In genomic region chr11:936199-936598, GRCh38 we compare ENCODE assay signal across 15 cellular contexts.
"Had no signal": no experiment of that assay in that cellular context is flagged by ENCODE, and none has a peak within 500 bp of the region (broad histone marks: within the 10 kb centered on the region; RNA-seq: fewer than 3 reads in every experiment).

No MANE protein-coding gene starts in this region.

- H3K27ac Mint-ChIP-seq: activated CD4-positive, alpha-beta T cell treated with anti-CD3 and anti-CD28 coated beads, Interleukin-2, amount 10 ng/mL, durations not matched to agents 24 days and 14 days; activated naive CD8-positive, alpha-beta T cell treated with anti-CD3 and anti-CD28 coated beads for 36 hours; stimulated activated naive B cell treated with anti-CD40 and anti-IgM and Interleukin-4, amounts not matched to agents 10 μg/mL and 1 μg/mL and 100 μg/mL, for 72 hours had no signal

- FAIRE-seq: TTC549 had no signal

- H3K9me3 ChIP-seq: gastroesophageal sphincter, heart right ventricle, tibial artery had no signal

- H3K27me3 ChIP-seq: brain microvascular endothelial cell, gastroesophageal sphincter, heart right ventricle, tibial artery had no signal

- H3K4me3 ChIP-seq: gastroesophageal sphincter, heart right ventricle, tibial artery had no signal

- H3K4me3 Mint-ChIP-seq: activated CD4-positive, alpha-beta T cell treated with anti-CD3 and anti-CD28 coated beads, Interleukin-2, amount 10 ng/mL, durations not matched to agents 24 days and 14 days; activated naive CD8-positive, alpha-beta T cell treated with anti-CD3 and anti-CD28 coated beads for 36 hours; central memory CD8-positive, alpha-beta T cell; effector memory CD8-positive, alpha-beta T cell; stimulated activated naive B cell treated with anti-CD40 and anti-IgM and Interleukin-4, amounts not matched to agents 10 μg/mL and 1 μg/mL and 100 μg/mL, for 72 hours had no signal

- H3K9me3 Mint-ChIP-seq: activated CD4-positive, alpha-beta T cell treated with anti-CD3 and anti-CD28 coated beads, Interleukin-2, amount 10 ng/mL, durations not matched to agents 24 days and 14 days; activated naive CD8-positive, alpha-beta T cell treated with anti-CD3 and anti-CD28 coated beads for 36 hours; central memory CD8-positive, alpha-beta T cell; effector memory CD8-positive, alpha-beta T cell; stimulated activated naive B cell treated with anti-CD40 and anti-IgM and Interleukin-4, amounts not matched to agents 10 μg/mL and 1 μg/mL and 100 μg/mL, for 72 hours had no signal

- DNase-seq: activated CD4-positive, alpha-beta T cell treated with anti-CD3 and anti-CD28 coated beads, Interleukin-2, amount 10 ng/mL, durations not matched to agents 24 days and 14 days; activated CD4-positive, CD25-positive, alpha-beta regulatory T cell; activated gamma-delta T cell treated with Interleukin-2 at 50 U/mL for 16 hours; activated naive CD8-positive, alpha-beta T cell treated with anti-CD3 and anti-CD28 coated beads for 36 hours; brain microvascular endothelial cell; effector memory CD8-positive, alpha-beta T cell; heart right ventricle; stimulated activated CD4-positive, alpha-beta T cell treated with anti-CD3 and anti-CD28 coated beads, Interleukin-2, amount 100 ng/mL, for 48 hours; stimulated activated naive B cell treated with anti-CD40 and anti-IgM and Interleukin-4, amounts not matched to agents 10 μg/mL and 1 μg/mL and 100 μg/mL, for 72 hours; SW 1271; tibial artery had no signal

- H3K27me3 Mint-ChIP-seq: activated CD4-positive, alpha-beta T cell treated with anti-CD3 and anti-CD28 coated beads, Interleukin-2, amount 10 ng/mL, durations not matched to agents 24 days and 14 days; activated naive CD8-positive, alpha-beta T cell treated with anti-CD3 and anti-CD28 coated beads for 36 hours; central memory CD8-positive, alpha-beta T cell; effector memory CD8-positive, alpha-beta T cell; stimulated activated naive B cell treated with anti-CD40 and anti-IgM and Interleukin-4, amounts not matched to agents 10 μg/mL and 1 μg/mL and 100 μg/mL, for 72 hours had no signal

- H3K27ac ChIP-seq: brain microvascular endothelial cell, epithelial cell of prostate, gastroesophageal sphincter, heart right ventricle, tibial artery had no signal

- H3K36me3 ChIP-seq: brain microvascular endothelial cell, tibial artery had no signal

- ATAC-seq: effector memory CD8-positive, alpha-beta T cell; gastroesophageal sphincter; heart right ventricle; stimulated activated naive B cell treated with anti-CD40 and anti-IgM and Interleukin-4, amounts not matched to agents 10 μg/mL and 1 μg/mL and 100 μg/mL, for 72 hours had no signal
